Comparison of ENCODE assay signal across 8 cellular contexts in the genomic region with DNA sequence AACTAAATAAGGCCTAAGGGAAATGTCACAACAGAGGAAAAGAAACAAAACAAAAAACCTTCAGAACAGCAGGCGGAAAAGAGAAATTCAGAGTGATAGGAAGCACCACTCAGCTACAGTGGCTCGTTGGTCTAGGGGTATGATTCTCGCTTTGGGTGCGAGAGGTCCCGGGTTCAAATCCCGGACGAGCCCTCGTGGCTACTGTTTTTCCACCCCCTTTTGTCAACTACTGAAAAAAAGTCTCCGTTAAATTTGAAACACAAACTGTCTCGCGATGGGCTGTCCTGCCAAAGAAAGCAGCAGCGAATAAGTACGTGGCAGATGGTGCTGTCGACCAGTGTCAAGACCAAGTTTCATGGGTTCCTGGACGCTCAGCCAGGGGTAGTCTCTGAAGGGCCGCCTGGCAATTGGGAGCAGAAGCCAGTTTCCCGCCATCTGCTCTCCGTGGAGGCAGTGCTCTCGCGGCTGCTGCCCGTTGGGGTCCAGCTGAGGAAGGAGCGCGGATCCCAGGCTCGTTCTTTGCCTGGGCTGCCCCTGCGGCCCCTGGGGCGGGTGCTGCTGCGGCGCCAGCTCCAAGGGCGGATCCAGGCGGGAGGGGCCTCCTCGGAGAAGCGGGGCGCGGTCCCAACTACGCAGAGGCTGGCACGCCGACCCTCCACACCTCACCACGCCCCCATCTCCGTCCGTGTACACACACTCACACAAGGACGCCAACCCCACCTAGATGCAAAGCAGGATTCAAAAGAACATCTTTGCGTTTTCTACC. TPM values are rescaled to one million over a fixed set of nuclear protein-coding genes. Genes with fewer than 3 reads are reported as not detected.
DNase-seq lines count a peak whose midpoint lies in the region; ATAC-seq and TF ChIP-seq lines count a peak whose summit lies in the region.

A gene with protein sequence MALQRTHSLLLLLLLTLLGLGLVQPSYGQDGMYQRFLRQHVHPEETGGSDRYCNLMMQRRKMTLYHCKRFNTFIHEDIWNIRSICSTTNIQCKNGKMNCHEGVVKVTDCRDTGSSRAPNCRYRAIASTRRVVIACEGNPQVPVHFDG (plus strand): TSS at position 665 of the 766 bp plus-strand sequence. CDS start 14,812 bp downstream, outside the sequence.

- peaks cover 48% of the 10 kb centered on the region for H3K4me1 ChIP-seq in vagina

- intact Hi-C loops in vagina (cut with DNase I), result loop anchor here (2.0 to 5.0 kb wide), 5 partner anchors 52 to 342 kb away; a partner anchor contains a TSS

- H3K4me3 ChIP-seq in astrocyte of the cerebellum (ENCODE audit: low read depth, low read length) (peak within 1 kb of the TSS; percentile 81), retinal pigment epithelial cell (ENCODE audit: low read length) (peak within 1 kb of the TSS; percentile 82), vagina (peak within 1 kb of the TSS; percentile 67 to 79)

- peak; percentile 28 for ATAC-seq in GM21619 (IDR thresholded peaks at IDR 0.05; ENCODE audit: unreplicated experiment)

- peak in 1 of 2 donors; percentile 74 for TF ChIP-seq POLR2A in vagina (IDR thresholded peaks at IDR 0.05)

- no peaks in the 10 kb centered on the region for H3K9me3 ChIP-seq in vagina

- peak within 1 kb of the TSS; percentile 99 for H3K27ac ChIP-seq in vagina

- peak; percentile 96 for DNase-seq in DMS 273 (lab: John Stamatoyannopoulos, UW; ENCODE audit: unreplicated experiment)
- peak; percentile 91 for DNase-seq in M059J (ENCODE audit: low read depth)
- peak; percentile 76 for DNase-seq in T1000 (lab: John Stamatoyannopoulos, UW)
- peak; percentile 60 for DNase-seq in astrocyte of the cerebellum (ENCODE audit: low read depth)
- peak; percentile 20 to 91 (median 61) for DNase-seq in hypothalamus (lab: John Stamatoyannopoulos, UW)
- no peak for DNase-seq in retinal pigment epithelial cell (ENCODE audit: low read depth)
- DNase-seq in vagina (ENCODE audit: extremely low spot score in 2 of 2), result peak in 1 of 2 donors; percentile 95

- H3K36me3 ChIP-seq in vagina, result no peaks in the 10 kb centered on the region

- no peaks in the 10 kb centered on the region for H3K27me3 ChIP-seq in vagina

- no peak for TF ChIP-seq CTCF in astrocyte of the cerebellum (IDR thresholded peaks at IDR 0.05; ENCODE audit: low read depth, low read length, missing control alignments)
- no peak for TF ChIP-seq CTCF in retinal pigment epithelial cell (conservative IDR thresholded peaks at IDR 0.05; ENCODE audit: low read depth, low read length)
- TF ChIP-seq CTCF in vagina (IDR thresholded peaks at IDR 0.05), result no peak

- in situ Hi-C loops in astrocyte of the cerebellum (cut with HindIII; ENCODE audit: low sequenced_read_pairs), result no loop called here

RNA-seq across cellular contexts. Expression of the gene that starts here (rescaled TPM):
- 12.1 and 13.3 TPM in 2 replicates for total RNA-seq in M059J (2014; rRNA removed; shearing (Covaris generic))
- total RNA-seq in vagina, result 132 TPM
